Comparison of ENCODE assay signal across 8 cellular contexts in genomic region chr7:45088146-45088701, GRCh38. TPM values are rescaled to one million over a fixed set of nuclear protein-coding genes. Genes with fewer than 3 reads are reported as not detected.
A peak's percentile ranks its signal among the peaks of the same experiment; 100 is the strongest.
DNase-seq lines count a peak whose midpoint lies in the region; ATAC-seq and TF ChIP-seq lines count a peak whose summit lies in the region.

No MANE protein-coding gene starts in this region.

- ATAC-seq in activated B cell treated with CpG ODN at 0.5 μM for 24 hours (ENCODE audit: low read depth) (no peak), HG03354 (IDR thresholded peaks at IDR 0.05; ENCODE audit: poor library complexity, severe bottlenecking, unreplicated experiment) (no peak)

- no peaks in the 10 kb centered on the region for H3K79me2 ChIP-seq in GM23248 (ENCODE audit: insufficient read depth)

- H3K4me1 ChIP-seq in Caco-2 (no peaks in the 10 kb centered on the region), right atrium auricular region (peaks cover 0 to 17% of the 10 kb centered on the region in 2 donors), GM23248 (ENCODE audit: insufficient read depth) (peaks cover 14% of the 10 kb centered on the region; the same call in 1 of the 2 replicates)

- POLR2A ChIA-PET in Caco-2 (lab: Charles Lee) = no interaction called here
- POLR2A ChIA-PET in activated B cell treated with CpG ODN at 0.5 μM for 24 hours (lab: Charles Lee) = interaction anchor here (1.4 kb wide), 1 partner anchor 87 kb away, joined by 3 read pairs; no protein-coding TSS in a partner anchor

- H3K9me3 ChIP-seq in Caco-2 (no peaks in the 10 kb centered on the region), right atrium auricular region (no peaks in the 10 kb centered on the region), GM23248 (ENCODE audit: low read depth) (no peaks in the 10 kb centered on the region)

- WGBS in GM23248 (ENCODE audit: low coverage in 1 of 2, low lambda C conversion rate in 2 of 2, missing lambda C conversion rate in 2 of 2), 2 experiments = 28 to 29% methylated on average over 28 to 29 of the region's 29 CpGs

- H3K4me2 ChIP-seq in GM23248 (ENCODE audit: unreplicated experiment) = no peak overlapping the region

- no peak overlapping the region for H2AFZ ChIP-seq in GM23248

- H3K27ac Mint-ChIP-seq in Caco-2 (ENCODE audit: unreplicated experiment) (no peak overlapping the region), activated B cell treated with CpG ODN at 0.5 μM for 24 hours (no peak overlapping the region)
- no peak overlapping the region for H3K27ac Mint-ChIP-seq in activated T-helper 2 cell treated with anti-CD3 and anti-CD28 coated beads, Interferon-gamma antibody, Interleukin-2, Interleukin-4, amounts not matched to agents 10 μg/mL and 5 μg/mL and 100 μg/mL, durations not matched to agents 14 hours and 24 hours and 36 hours

- BruUV-seq in Caco-2 (replicated peaks; lab: Mats Ljungman, UMichigan) = no TSS peak

- H3K36me3 Mint-ChIP-seq in Caco-2 (ENCODE audit: insufficient read depth, unreplicated experiment) (peaks cover 6% of the 10 kb centered on the region), activated B cell treated with CpG ODN at 0.5 μM for 24 hours (ENCODE audit: low read depth) (no peaks in the 10 kb centered on the region)
- no peaks in the 10 kb centered on the region for H3K36me3 Mint-ChIP-seq in activated T-helper 2 cell treated with anti-CD3 and anti-CD28 coated beads, Interferon-gamma antibody, Interleukin-2, Interleukin-4, amounts not matched to agents 10 μg/mL and 5 μg/mL and 100 μg/mL, durations not matched to agents 14 hours and 24 hours and 36 hours (ENCODE audit: low read depth)

- peaks cover 8% of the 10 kb centered on the region for H3K4me1 Mint-ChIP-seq in Caco-2 (ENCODE audit: low read depth, unreplicated experiment)
- H3K4me1 Mint-ChIP-seq in activated B cell treated with CpG ODN at 0.5 μM for 24 hours = peaks cover 9% of the 10 kb centered on the region
- peaks cover 9% of the 10 kb centered on the region for H3K4me1 Mint-ChIP-seq in activated T-helper 2 cell treated with anti-CD3 and anti-CD28 coated beads, Interferon-gamma antibody, Interleukin-2, Interleukin-4, amounts not matched to agents 10 μg/mL and 5 μg/mL and 100 μg/mL, durations not matched to agents 14 hours and 24 hours and 36 hours (ENCODE audit: low read depth)

- no peaks in the 10 kb centered on the region for H3K9me2 ChIP-seq in GM23248 (ENCODE audit: insufficient read depth)

- no peak overlapping the region for H3K4me3 ChIP-seq in Caco-2 (ENCODE audit: low read depth, low read length)
- H3K4me3 ChIP-seq in right atrium auricular region = peak overlapping the region; percentile 68 to 70
- peak overlapping the region; percentile 35 for H3K4me3 ChIP-seq in retinal pigment epithelial cell (ENCODE audit: low read length)
- H3K4me3 ChIP-seq in GM23248 = no peak overlapping the region

- DNase-seq in Caco-2 = no peak
- no peak for DNase-seq in activated B cell treated with CpG ODN at 0.5 μM for 24 hours
- DNase-seq in right atrium auricular region (ENCODE audit: low spot score) = no peak
- no peak for DNase-seq in retinal pigment epithelial cell (ENCODE audit: low read depth)
- DNase-seq in activated T-helper 2 cell treated with anti-CD3 and anti-CD28 coated beads, Interferon-gamma antibody, Interleukin-2, Interleukin-4, amounts not matched to agents 10 μg/mL and 5 μg/mL and 100 μg/mL, durations not matched to agents 14 hours and 24 hours and 36 hours (ENCODE audit: low spot score) = no peak
- DNase-seq in GM23248 = no peak
- no peak for DNase-seq in mucosa of gallbladder (ENCODE audit: low spot score)

- H3K27me3 ChIP-seq in Caco-2 (replicated peaks; ENCODE audit: control insufficient read depth, insufficient read depth, low read length) (no peaks in the 10 kb centered on the region), right atrium auricular region (no peaks in the 10 kb centered on the region), GM23248 (replicated peaks; ENCODE audit: insufficient read depth) (no peaks in the 10 kb centered on the region)

- no peaks in the 10 kb centered on the region for H4K20me1 ChIP-seq in GM23248 (ENCODE audit: insufficient read depth)

- peak overlapping the region; percentile 63 for H3K4me3 Mint-ChIP-seq in Caco-2 (ENCODE audit: unreplicated experiment)
- peak overlapping the region; percentile 62 for H3K4me3 Mint-ChIP-seq in activated B cell treated with CpG ODN at 0.5 μM for 24 hours
- H3K4me3 Mint-ChIP-seq in activated T-helper 2 cell treated with anti-CD3 and anti-CD28 coated beads, Interferon-gamma antibody, Interleukin-2, Interleukin-4, amounts not matched to agents 10 μg/mL and 5 μg/mL and 100 μg/mL, durations not matched to agents 14 hours and 24 hours and 36 hours (ENCODE audit: low read depth) = no peak overlapping the region

- CTCF ChIA-PET in Caco-2 (lab: Charles Lee) (no interaction called here), activated B cell treated with CpG ODN at 0.5 μM for 24 hours (lab: Charles Lee) (no interaction called here)

- H3F3A ChIP-seq in GM23248 (ENCODE audit: insufficient read depth) = peaks cover 15% of the 10 kb centered on the region

- H3K27ac ChIP-seq in right atrium auricular region (peak overlapping the region; percentile 64 to 76), GM23248 (no peak overlapping the region)

- no peak overlapping the region for H3K9ac ChIP-seq in GM23248

- in situ Hi-C loops in GM23248 (cut with MboI) = no loop called here

- H3K9me3 Mint-ChIP-seq in Caco-2 (ENCODE audit: unreplicated experiment) = no peaks in the 10 kb centered on the region
- H3K9me3 Mint-ChIP-seq in activated B cell treated with CpG ODN at 0.5 μM for 24 hours = peaks cover 5% of the 10 kb centered on the region
- H3K9me3 Mint-ChIP-seq in activated T-helper 2 cell treated with anti-CD3 and anti-CD28 coated beads, Interferon-gamma antibody, Interleukin-2, Interleukin-4, amounts not matched to agents 10 μg/mL and 5 μg/mL and 100 μg/mL, durations not matched to agents 14 hours and 24 hours and 36 hours = no peaks in the 10 kb centered on the region

- TF ChIP-seq CTCF in Caco-2 (IDR thresholded peaks at IDR 0.05; ENCODE audit: insufficient read depth in 1 of 2, low read depth in 1 of 2, low read length in 1 of 2, severe bottlenecking in 1 of 2, unreplicated experiment in 1 of 2) (no peak), activated B cell treated with CpG ODN at 0.5 μM for 24 hours (IDR thresholded peaks at IDR 0.05) (no peak), right atrium auricular region (IDR thresholded peaks at IDR 0.05) (no peak), retinal pigment epithelial cell (conservative IDR thresholded peaks at IDR 0.05; ENCODE audit: low read depth, low read length) (no peak)

- H3K27me3 Mint-ChIP-seq in Caco-2 (ENCODE audit: insufficient read depth, unreplicated experiment) (no peaks in the 10 kb centered on the region), activated B cell treated with CpG ODN at 0.5 μM for 24 hours (peaks cover 11% of the 10 kb centered on the region)
- peaks cover 22% of the 10 kb centered on the region for H3K27me3 Mint-ChIP-seq in activated T-helper 2 cell treated with anti-CD3 and anti-CD28 coated beads, Interferon-gamma antibody, Interleukin-2, Interleukin-4, amounts not matched to agents 10 μg/mL and 5 μg/mL and 100 μg/mL, durations not matched to agents 14 hours and 24 hours and 36 hours (ENCODE audit: low read depth)

- intact Hi-C loops in Caco-2 (cut with micrococcal nuclease; ENCODE audit: unreplicated experiment) = no loop called here
- intact Hi-C loops in activated B cell treated with CpG ODN at 0.5 μM for 24 hours (cut with micrococcal nuclease) = no loop called here
- intact Hi-C loops in activated T-helper 2 cell treated with anti-CD3 and anti-CD28 coated beads, Interferon-gamma antibody, Interleukin-2, Interleukin-4, amounts not matched to agents 10 μg/mL and 5 μg/mL and 100 μg/mL, durations not matched to agents 14 hours and 24 hours and 36 hours (cut with micrococcal nuclease) = no loop called here

- H3K36me3 ChIP-seq in Caco-2 (ENCODE audit: control insufficient read depth, insufficient read depth, low read length) (no peaks in the 10 kb centered on the region), right atrium auricular region (no peaks in the 10 kb centered on the region), GM23248 (ENCODE audit: low read depth) (no peaks in the 10 kb centered on the region)

RNA-seq across cellular contexts. Expression of gene NACAD, which starts 0.5 kb away (rescaled TPM):
- total RNA-seq in Caco-2 (2022) (1.0 and 1.1 TPM in 2 replicates), activated B cell treated with CpG ODN at 0.5 μM for 24 hours (0.33 and 0.93 TPM in 2 replicates), right atrium auricular region (1 to 10 TPM; 5.9 to 9.0 TPM), mucosa of gallbladder (4.9 TPM)
- total RNA-seq in activated T-helper 2 cell treated with anti-CD3 and anti-CD28 coated beads, Interferon-gamma antibody, Interleukin-2, Interleukin-4, amounts not matched to agents 10 μg/mL and 5 μg/mL and 100 μg/mL, durations not matched to agents 14 hours and 24 hours and 36 hours = 0.30 and 0.52 TPM in 2 replicates
- total RNA-seq in GM23248 (2014; rRNA removed; shearing (Covaris generic)) = 1.0 and 2.9 TPM in 2 replicates
- 0.93 and 1.2 TPM in 2 replicates for polyA plus RNA-seq in GM23248 (2016; fragmentation: Nextera tagmentation; extraction: Ambion mirVana)

RNA-seq across cellular contexts. Expression of gene TBRG4, which starts 23.3 kb away (rescaled TPM):
- total RNA-seq in Caco-2 (2022) (116 and 126 TPM in 2 replicates), activated B cell treated with CpG ODN at 0.5 μM for 24 hours (109 and 128 TPM in 2 replicates), right atrium auricular region (10 to 100 TPM; 46.1 to 48.2 TPM), mucosa of gallbladder (58.0 TPM)
- 167 and 180 TPM in 2 replicates for total RNA-seq in activated T-helper 2 cell treated with anti-CD3 and anti-CD28 coated beads, Interferon-gamma antibody, Interleukin-2, Interleukin-4, amounts not matched to agents 10 μg/mL and 5 μg/mL and 100 μg/mL, durations not matched to agents 14 hours and 24 hours and 36 hours
- 60.4 and 62.7 TPM in 2 replicates for total RNA-seq in GM23248 (2014; rRNA removed; shearing (Covaris generic))
- polyA plus RNA-seq in GM23248 (2016; fragmentation: Nextera tagmentation; extraction: Ambion mirVana) = 55.8 and 58.4 TPM in 2 replicates

Comparison
In these comparisons a context has a peak if more than half of its experiments do, and no peak if none do; other contexts are left out.
1. H3K4me3 ChIP-seq: peak in right atrium auricular region (2 of 2) and retinal pigment epithelial cell (single experiment); none in Caco-2 (single experiment) and GM23248 (single experiment).